Comparison of ENCODE assay signal across 26 cellular contexts in genomic region chr10:95225136-95225535, GRCh38. TPM values are rescaled to one million over a fixed set of nuclear protein-coding genes. Genes with fewer than 3 reads are reported as not detected.
"Had no signal": no experiment of that assay in that cellular context is flagged by ENCODE, and none has a peak within 500 bp of the region (broad histone marks: within the 10 kb centered on the region; RNA-seq: fewer than 3 reads in every experiment).

No MANE protein-coding gene starts in this region.

- H3K36me3 ChIP-seq: colonic mucosa, esophagus muscularis mucosa, gastrocnemius medialis, sigmoid colon had no signal

- H3K27me3 ChIP-seq: colonic mucosa, esophagus muscularis mucosa, gastrocnemius medialis, sigmoid colon had no signal

- H3K4me3 ChIP-seq: colonic mucosa, dorsolateral prefrontal cortex, esophagus muscularis mucosa, gastrocnemius medialis, sigmoid colon had no signal

- H3K4me1 ChIP-seq: colonic mucosa, gastrocnemius medialis had no signal

- H3K4me3 Mint-ChIP-seq: activated B cell treated with CpG ODN at 0.5 μM for 24 hours; activated CD4-positive, alpha-beta T cell treated with anti-CD3 and anti-CD28 coated beads for 36 hours; activated naive CD8-positive, alpha-beta T cell treated with anti-CD3 and anti-CD28 coated beads for 36 hours; activated T-cell treated with anti-CD3 and anti-CD28 coated beads, Interleukin-2, amount 50 U/mL, for 4 hours; effector memory CD8-positive, alpha-beta T cell; nephron had no signal

- H3K27ac ChIP-seq: colonic mucosa, dorsolateral prefrontal cortex, esophagus muscularis mucosa, gastrocnemius medialis, sigmoid colon had no signal

- DNase-seq: activated B cell treated with CpG ODN at 0.5 μM for 24 hours; activated CD4-positive, alpha-beta T cell treated with anti-CD3 and anti-CD28 coated beads for 36 hours; activated CD4-positive, alpha-beta T cell treated with anti-CD3 and anti-CD28 coated beads, Interleukin-2, amount 50 U/mL, for 4 hours; activated CD8-positive, alpha-beta memory T cell treated with anti-CD3 and anti-CD28 coated beads for 24 hours; activated CD8-positive, alpha-beta memory T cell treated with anti-CD3 and anti-CD28 coated beads, Interleukin-2, amount 50 U/mL, for 48 hours; activated naive CD4-positive, alpha-beta T cell treated with Interleukin-2 at 50 U/mL for 16 hours; activated naive CD8-positive, alpha-beta T cell treated with anti-CD3 and anti-CD28 coated beads for 36 hours; activated T-cell treated with anti-CD3 and anti-CD28 coated beads, Interleukin-2, amount 50 U/mL, for 4 hours; colonic mucosa; dorsolateral prefrontal cortex; effector memory CD8-positive, alpha-beta T cell; gastrocnemius medialis; hippocampal formation; posterior cingulate gyrus; sigmoid colon; stimulated activated CD4-positive, alpha-beta T cell treated with anti-CD3 and anti-CD28 coated beads, Interleukin-2, amount 100 ng/mL, for 48 hours; stimulated activated CD8-positive, alpha-beta memory T cell treated with anti-CD3 and anti-CD28 coated beads, Interleukin-4, amount 100 ng/mL, for 48 hours; stimulated activated naive CD4-positive, alpha-beta T cell treated with Interleukin-2 at 50 U/mL for 16 hours; T-helper 9 cell had no signal

- H3K4me1 Mint-ChIP-seq: activated CD4-positive, alpha-beta T cell treated with anti-CD3 and anti-CD28 coated beads for 36 hours had no signal

- H3K9me3 ChIP-seq: colonic mucosa, esophagus muscularis mucosa, gastrocnemius medialis, sigmoid colon had no signal

- H3K9me3 Mint-ChIP-seq: activated T-cell treated with anti-CD3 and anti-CD28 coated beads, Interleukin-2, amount 50 U/mL, for 4 hours; effector memory CD8-positive, alpha-beta T cell had no signal

- H3K27ac Mint-ChIP-seq: activated B cell treated with CpG ODN at 0.5 μM for 24 hours; activated CD4-positive, alpha-beta T cell treated with anti-CD3 and anti-CD28 coated beads for 36 hours; activated naive CD8-positive, alpha-beta T cell treated with anti-CD3 and anti-CD28 coated beads for 36 hours; effector memory CD8-positive, alpha-beta T cell; nephron had no signal

- FAIRE-seq: astrocyte, bronchial epithelial cell, endothelial cell of umbilical vein had no signal

- H3K27me3 Mint-ChIP-seq: activated B cell treated with CpG ODN at 0.5 μM for 24 hours had no signal

- ATAC-seq: activated CD4-positive, alpha-beta T cell treated with anti-CD3 and anti-CD28 coated beads for 36 hours; activated T-cell treated with anti-CD3 and anti-CD28 coated beads, Interleukin-2, amount 50 U/mL, for 4 hours; effector memory CD8-positive, alpha-beta T cell; gastrocnemius medialis had no signal

RNA-seq across cellular contexts. Expression of gene ACSM6, which starts 31.1 kb away (rescaled TPM):
- total RNA-seq: activated B cell treated with CpG ODN at 0.5 μM for 24 hours; activated CD4-positive, alpha-beta T cell treated with anti-CD3 and anti-CD28 coated beads for 36 hours; activated naive CD8-positive, alpha-beta T cell treated with anti-CD3 and anti-CD28 coated beads for 36 hours; activated T-cell treated with anti-CD3 and anti-CD28 coated beads, Interleukin-2, amount 50 U/mL, for 4 hours; astrocyte; bronchial epithelial cell; colonic mucosa; dorsolateral prefrontal cortex; endothelial cell of umbilical vein; esophagus muscularis mucosa; gastrocnemius medialis; liver; T-helper 1 cell treated with Interleukin-12 subunit alpha and Interleukin-12 subunit beta and Interleukin-4 antibody, amounts not matched to agents 30 ng/mL and 1 ng/mL, for 36 hours had no signal
- polyA plus RNA-seq: endothelial cell of umbilical vein, liver, sigmoid colon had no signal
